1 cellular context compared by ENCODE assay signal in the genomic region with DNA sequence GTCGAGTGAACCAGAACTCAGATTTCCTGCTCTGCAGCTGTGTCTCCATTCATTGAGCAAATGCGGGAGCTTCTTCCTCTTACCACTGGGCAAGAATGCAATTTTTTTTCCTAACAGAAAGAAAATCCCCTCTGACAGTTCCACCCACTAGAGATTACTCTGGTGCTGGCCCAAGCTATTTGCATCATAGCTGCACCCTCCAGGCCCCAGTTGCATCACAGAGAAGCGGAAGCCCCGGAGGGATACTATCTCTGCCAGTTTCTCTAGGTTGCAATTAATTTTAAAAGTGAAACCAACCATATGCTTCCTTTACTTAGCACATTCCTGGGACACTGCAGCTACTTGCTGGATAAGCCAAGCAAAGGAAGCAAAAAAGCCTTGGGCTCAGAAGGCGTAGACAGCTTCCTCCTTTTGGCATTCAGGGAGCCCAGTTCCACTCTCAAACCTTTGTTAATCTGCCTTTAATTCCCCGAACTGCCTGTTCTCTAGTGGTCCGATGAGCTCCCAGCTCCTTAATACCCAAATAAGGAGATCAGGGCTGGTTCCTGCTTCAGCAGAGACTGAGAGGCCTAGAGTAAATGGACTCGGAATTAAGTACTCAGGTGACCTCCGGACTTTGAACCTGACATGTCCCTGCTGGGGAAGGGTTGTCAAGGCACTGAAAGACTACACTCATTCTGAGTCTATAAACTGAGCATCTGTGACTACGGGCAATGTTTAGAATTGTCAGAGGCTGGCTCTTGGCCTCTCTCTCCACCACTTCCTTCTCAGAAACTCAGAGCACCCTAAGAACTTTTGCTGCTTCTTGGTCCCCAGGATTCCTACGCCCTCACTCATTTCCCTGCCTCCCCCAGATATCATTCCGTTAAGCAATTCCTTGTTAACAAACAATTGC.
TF ChIP-seq lines count a peak whose summit lies in the region.

No MANE protein-coding gene starts in this region.

TF ChIP-seq in endothelial cell of umbilical vein, 7 proteins besides CTCF, POLR2A, EP300 and RAD21 (continued from another document):
- TF ChIP-seq MYC (IDR thresholded peaks at IDR 0.05; ENCODE audit: low read depth, low read length) (no peak), POLR2AphosphoS5 (IDR thresholded peaks at IDR 0.05; ENCODE audit: insufficient read depth, low read depth, low read length) (no peak)
TF ChIP-seq in endothelial cell of umbilical vein: peak in this region for 0.
